10 cellular contexts compared by ENCODE assay signal in genomic region chr5:95884021-95884333, GRCh38.
DNase-seq lines count a peak whose midpoint lies in the region; ATAC-seq lines count a peak whose summit lies in the region.
"Had no signal": no experiment of that assay in that cellular context is flagged by ENCODE, and none has a peak within 500 bp of the region (broad histone marks: within the 10 kb centered on the region; RNA-seq: fewer than 3 reads in every experiment).

No MANE protein-coding gene starts in this region.

- peaks cover 9% of the 10 kb centered on the region for H3K4me1 ChIP-seq in ACC112 (ENCODE audit: control insufficient read depth, insufficient read depth, low read length, unreplicated experiment)

- ATAC-seq in GM19438 (IDR thresholded peaks at IDR 0.05; ENCODE audit: low read depth, unreplicated experiment) (peak; percentile 60), HG03354 (IDR thresholded peaks at IDR 0.05; ENCODE audit: poor library complexity, severe bottlenecking, unreplicated experiment) (peak; percentile 57), esophagus mucosa (peak; percentile 61)

- no peaks in the 10 kb centered on the region for H3K79me2 ChIP-seq in ACC112 (ENCODE audit: control insufficient read depth, insufficient read depth, low read length, unreplicated experiment)

- no peak overlapping the region for H3K4me3 ChIP-seq in ACC112 (ENCODE audit: low read depth, low read length)
- H3K4me3 ChIP-seq: heart right ventricle had no signal

- DNase-seq in NCI-H82 treated with DMSO at 0.1 percent for 48 hours (lab: John Stamatoyannopoulos, UW; ENCODE audit: unreplicated experiment) (no peak), cortex of kidney (lab: John Stamatoyannopoulos, UW) (no peak), inferior parietal cortex (ENCODE audit: extremely low spot score) (no peak)
- no peak for DNase-seq in effector CD8-positive, alpha-beta T cell (lab: John Stamatoyannopoulos, UW)
- DNase-seq: heart right ventricle had no signal

- H3K36me3 ChIP-seq in ACC112 (ENCODE audit: insufficient read depth, low read length), result peaks cover 30% of the 10 kb centered on the region

- peak overlapping the region; percentile 28 for H3K27ac ChIP-seq in ACC112 (ENCODE audit: low read depth, low read length)
- H3K27ac ChIP-seq: HL-60 had no signal

- no peak overlapping the region for H2AFZ ChIP-seq in ACC112 (ENCODE audit: low read length, unreplicated experiment)

- no peaks in the 10 kb centered on the region for H3K27me3 ChIP-seq in ACC112 (ENCODE audit: insufficient read depth, low read length)
- H3K27me3 ChIP-seq: heart right ventricle had no signal
